ENCODE assay signal across 12 cellular contexts in genomic region chr6:150857906-150858365, GRCh38. TPM values are rescaled to one million over a fixed set of nuclear protein-coding genes. Genes with fewer than 3 reads are reported as not detected.
DNase-seq lines count a peak whose midpoint lies in the region; ATAC-seq, FAIRE-seq and TF ChIP-seq lines count a peak whose summit lies in the region.
"Had no signal": no experiment of that assay in that cellular context is flagged by ENCODE, and none has a peak within 500 bp of the region (broad histone marks: within the 10 kb centered on the region; RNA-seq: fewer than 3 reads in every experiment).

No MANE protein-coding gene starts in this region.

- 0 out of 2 replicates have a peak overlapping the region, but pooled peaks have one; percentile 23 for H2BK20ac ChIP-seq in H1 (ENCODE audit: low read length)

- FAIRE-seq in H1 (lab: Jason Lieb, UNC), result no peak

- no peak overlapping the region for H4K5ac ChIP-seq in H1 (ENCODE audit: insufficient read length, low read depth, low read length)

- no peak overlapping the region for H3K4me2 ChIP-seq in H1 (ENCODE audit: insufficient read depth in 1 of 2, low read depth in 2 of 2, low read length in 2 of 2)

- intact Hi-C loops in aorta (cut with DNase I), result no loop called here

- no peak overlapping the region for H3K4me3 Mint-ChIP-seq in stimulated activated naive CD8-positive, alpha-beta T cell treated with anti-CD3 and anti-CD28 coated beads, Interleukin-15, amount 100 ng/mL, for 72 hours
- peak overlapping the region in 2 of 3 experiments; percentile 53 to 68 for H3K4me3 Mint-ChIP-seq in nephron

- H3K23ac ChIP-seq in H1 (ENCODE audit: insufficient read length), result no peak overlapping the region

- H4K91ac ChIP-seq in H1 (replicated peaks; ENCODE audit: insufficient read length, low read length), result no peak overlapping the region

- H3K56ac ChIP-seq in H1 (replicated peaks; ENCODE audit: insufficient read length, low read depth, low read length), result no peak overlapping the region

- CTCF ChIA-PET in H1 (lab: Charles Lee; ENCODE audit: partially characterized antibody), result no interaction called here

- no peaks in the 10 kb centered on the region for H3K79me1 ChIP-seq in H1 (ENCODE audit: low read depth, low read length)

- no peak for TF ChIP-seq CTCF in H1 (IDR thresholded peaks at IDR 0.05; ENCODE audit: control extremely low read depth in 1 of 3, insufficient read depth in 1 of 3, low read depth in 1 of 3, low read length in 3 of 3)
- no peak for TF ChIP-seq CTCF in nephron (IDR thresholded peaks at IDR 0.05; ENCODE audit: unreplicated experiment in 3 of 3)

- ATAC-seq in stimulated activated naive CD8-positive, alpha-beta T cell treated with anti-CD3 and anti-CD28 coated beads, Interleukin-15, amount 100 ng/mL, for 72 hours, result no peak
- no peak for ATAC-seq in stimulated activated naive CD8-positive, alpha-beta T cell treated with anti-CD3 and anti-CD28 coated beads, Interleukin-15, Interleukin-2, amounts not matched to agents 100 U/mL and 50 U/mL, for 24 hours
- peak; percentile 29 for ATAC-seq in aorta (ENCODE audit: low FRiP score)
- no peak for ATAC-seq in HG03097 (IDR thresholded peaks at IDR 0.05; ENCODE audit: low FRiP score, unreplicated experiment)
- no peak for ATAC-seq in GM21367 (IDR thresholded peaks at IDR 0.05; ENCODE audit: unreplicated experiment)

- peak overlapping the region; percentile 24 for H2BK120ac ChIP-seq in H1 (replicated peaks; ENCODE audit: low read depth, low read length)

- peak overlapping the region; percentile 71; the same call in 1 of the 2 replicates for H2BK5ac ChIP-seq in H1 (ENCODE audit: low read depth, low read length)

- H3K18ac ChIP-seq in H1 (ENCODE audit: extremely low read depth, low read length), result no peak overlapping the region

- H3K27ac ChIP-seq in H1 (ENCODE audit: low read depth, low read length) (no peak overlapping the region), aorta (ENCODE audit: low read depth in 1 of 2, low read length in 2 of 2) (peak overlapping the region; percentile 98)
- H3K27ac ChIP-seq: VCaP had no signal

- H4K20me1 ChIP-seq in H1 (replicated peaks in 1 of 2; ENCODE audit: control insufficient read depth in 1 of 2, insufficient read depth in 2 of 2, low read length in 2 of 2), result no peaks in the 10 kb centered on the region

- H3K4ac ChIP-seq in H1 (replicated peaks; ENCODE audit: insufficient read length, low read depth, low read length), result no peak overlapping the region

- no peaks in the 10 kb centered on the region for H3K23me2 ChIP-seq in H1 (ENCODE audit: low read depth, low read length)

- H2AK5ac ChIP-seq in H1 (ENCODE audit: low read depth, low read length), result no peak overlapping the region

- H2BK15ac ChIP-seq in H1 (ENCODE audit: low read length), result no peak overlapping the region

- H3K4me1 ChIP-seq in H1 (replicated peaks in 1 of 4; ENCODE audit: control insufficient read depth in 3 of 4, insufficient read depth in 4 of 4, low read length in 3 of 4) (no peaks in the 10 kb centered on the region; a peak in 1 of 7 replicates), aorta (ENCODE audit: control insufficient read depth in 1 of 2, insufficient read depth in 2 of 2, low read length in 2 of 2) (peaks cover 0 to 4% of the 10 kb centered on the region in 2 donors)

- peaks cover 46% of the 10 kb centered on the region for H3K27me3 Mint-ChIP-seq in stimulated activated naive CD8-positive, alpha-beta T cell treated with anti-CD3 and anti-CD28 coated beads, Interleukin-15, amount 100 ng/mL, for 72 hours
- H3K27me3 Mint-ChIP-seq in nephron (ENCODE audit: low read depth), result no peaks in the 10 kb centered on the region

- peak overlapping the region; percentile 84 for H2AFZ ChIP-seq in H1 (ENCODE audit: low read length)

- H3K9me3 ChIP-seq in H1 (ENCODE audit: insufficient read depth in 2 of 2, low read depth in 1 of 2, low read length in 1 of 2), result no peaks in the 10 kb centered on the region
- H3K9me3 ChIP-seq in aorta (ENCODE audit: control insufficient read depth, low read length), result no peaks in the 10 kb centered on the region

- no peak for TF ChIP-seq RAD21 in H1 (IDR thresholded peaks at IDR 0.05 in 1 of 2, conservative IDR thresholded peaks at IDR 0.05 in 1 of 2; ENCODE audit: low read depth in 2 of 2, low read length in 2 of 2)

- H3K4me1 Mint-ChIP-seq in stimulated activated naive CD8-positive, alpha-beta T cell treated with anti-CD3 and anti-CD28 coated beads, Interleukin-15, amount 100 ng/mL, for 72 hours, result peaks cover 16% of the 10 kb centered on the region
- H3K4me1 Mint-ChIP-seq in nephron, result peaks cover 36% of the 10 kb centered on the region

- H3K14ac ChIP-seq in H1 (ENCODE audit: insufficient read length), result no peak overlapping the region

- H3K27me3 ChIP-seq in H1 (replicated peaks in 1 of 4; ENCODE audit: control insufficient read depth in 3 of 4, extremely low read depth in 1 of 4, insufficient read depth in 3 of 4, low read length in 3 of 4) (no peaks in the 10 kb centered on the region), aorta (ENCODE audit: control insufficient read depth in 1 of 2, insufficient read depth in 2 of 2, low read length in 1 of 2) (no peaks in the 10 kb centered on the region)

- no peak for DNase-seq in stimulated activated naive CD8-positive, alpha-beta T cell treated with anti-CD3 and anti-CD28 coated beads, Interleukin-15, amount 100 ng/mL, for 72 hours
- DNase-seq in stimulated activated naive CD8-positive, alpha-beta T cell treated with anti-CD3 and anti-CD28 coated beads, Interleukin-15, Interleukin-2, amounts not matched to agents 100 U/mL and 50 U/mL, for 24 hours, result no peak
- DNase-seq in H1 (ENCODE audit: low read depth in 1 of 2, low spot score in 2 of 2), result no peak
- no peak for DNase-seq in aorta
- no peak for DNase-seq in NCI-H510A treated with DMSO at 0.1 percent for 48 hours (lab: John Stamatoyannopoulos, UW)
- DNase-seq: glutamatergic neuron; RPMI8226; stimulated activated CD8-positive, alpha-beta memory T cell treated with anti-CD3 and anti-CD28 coated beads, Interleukin-4, amount 100 ng/mL, for 48 hours had no signal

- H3K9me3 Mint-ChIP-seq in stimulated activated naive CD8-positive, alpha-beta T cell treated with anti-CD3 and anti-CD28 coated beads, Interleukin-15, amount 100 ng/mL, for 72 hours, result no peaks in the 10 kb centered on the region
- H3K9me3 Mint-ChIP-seq in nephron, result no peaks in the 10 kb centered on the region

- H3K9ac ChIP-seq in H1 (replicated peaks in 1 of 4; ENCODE audit: extremely low read depth in 1 of 4, low read depth in 3 of 4, low read length in 3 of 4), result no peak overlapping the region

- H3K27ac Mint-ChIP-seq in stimulated activated naive CD8-positive, alpha-beta T cell treated with anti-CD3 and anti-CD28 coated beads, Interleukin-15, amount 100 ng/mL, for 72 hours, result peak overlapping the region; percentile 25 to 85
- peak overlapping the region; percentile 91 to 99 (median 98) for H3K27ac Mint-ChIP-seq in nephron

- H2BK12ac ChIP-seq in H1 (ENCODE audit: low read depth, low read length), result no peak overlapping the region; the same call in 1 of the 2 replicates

- no peaks in the 10 kb centered on the region for H3K79me2 ChIP-seq in H1 (ENCODE audit: control insufficient read depth in 1 of 2, insufficient read depth in 2 of 2, low read length in 2 of 2)

- no peak overlapping the region for H4K8ac ChIP-seq in H1 (ENCODE audit: extremely low read depth, insufficient read depth, low read length)

- peaks cover 22% of the 10 kb centered on the region for H3K36me3 Mint-ChIP-seq in nephron (ENCODE audit: low read depth)

- no peak for TF ChIP-seq EP300 in H1 (IDR thresholded peaks at IDR 0.05; ENCODE audit: borderline replicate concordance in 1 of 2, low read depth in 2 of 2, low read length in 2 of 2)

- TF ChIP-seq POLR2A in H1 (IDR thresholded peaks at IDR 0.05; ENCODE audit: control extremely low read depth in 1 of 2, low read depth in 2 of 2, low read length in 2 of 2), result no peak

- POLR2A ChIA-PET in H1 (lab: Charles Lee; ENCODE audit: partially characterized antibody), result interaction anchor here (0.7 kb wide), 1 partner anchor 11 kb away, joined by 3 read pairs; no protein-coding TSS in a partner anchor

- WGBS in H1 (ENCODE audit: extremely low coverage in 1 of 2, insufficient coverage in 1 of 2, insufficient read length in 1 of 2, insufficient replicate concordance in 2 of 2, low coverage in 1 of 2, low lambda C conversion rate in 2 of 2, missing lambda C conversion rate in 1 of 2), 2 experiments, result 91% methylated on average over 4 of the region's 4 CpGs; no CpG with 5 or more reads in 1 of the 2 experiments
- 35 to 48% methylated on average over 4 of the region's 4 CpGs for WGBS in aorta, 2 donors

- H3K4me3 ChIP-seq in H1 (ENCODE audit: extremely low read depth in 1 of 4, insufficient read depth in 2 of 4, low read depth in 3 of 4, low read length in 4 of 4), result no peak overlapping the region
- no peak overlapping the region for H3K4me3 ChIP-seq in aorta (ENCODE audit: low read length in 2 of 2)

- H3K36me3 ChIP-seq in H1 (ENCODE audit: control insufficient read depth in 2 of 4, insufficient read depth in 4 of 4, low read length in 3 of 4) (no peaks in the 10 kb centered on the region), aorta (ENCODE audit: control insufficient read depth in 1 of 2, insufficient read depth in 2 of 2, low read length in 1 of 2) (no peaks in the 10 kb centered on the region)

TF ChIP-seq in H1, 55 proteins besides CTCF, POLR2A, EP300 and RAD21:
- TF ChIP-seq SAP30 (IDR thresholded peaks at IDR 0.05; ENCODE audit: insufficient read depth, insufficient replicate concordance, low read length) (no peak), ATF3 (IDR thresholded peaks at IDR 0.05; ENCODE audit: insufficient read depth, low read depth, low read length) (no peak), CREB1 (IDR thresholded peaks at IDR 0.05) (no peak)

RNA-seq across cellular contexts. Expression of gene MTHFD1L, which starts 7.6 kb away (rescaled TPM):
- total RNA-seq in H1 (2021; fragmentation: NEBNext Ultra II Directional; extraction: Animal tissue kit (Norgen Biotek cat#: 25700)), result 104 and 105 TPM in 2 replicates
- polyA plus RNA-seq in H1 (2011; rRNA removed), result 26.3 and 29.2 TPM in 2 replicates
- polyA plus RNA-seq in H1 (2011; cell fraction: cytosol; rRNA removed), result 32.1 TPM
- 32.1 TPM for polyA plus RNA-seq in H1 (2011; cell fraction: nucleus; rRNA removed)
- 57.6 to 75.9 TPM (median 64.8 TPM) in 4 replicates for polyA plus RNA-seq in H1 (2012, experiment 1 of 2)
- 41.3 TPM for polyA plus RNA-seq in H1 (2012, experiment 2 of 2)
- 43.7 TPM for polyA plus RNA-seq in H1 (2013, experiment 1 of 2)
- 43.9 TPM for polyA plus RNA-seq in H1 (2013, experiment 2 of 2)
- polyA minus RNA-seq in H1 (2011; rRNA and poly(A)+ RNA removed), result 56.7 and 64.4 TPM in 2 replicates
- polyA minus RNA-seq in H1 (2011; cell fraction: cytosol; rRNA and poly(A)+ RNA removed), result 40.2 TPM
- polyA minus RNA-seq in H1 (2011; cell fraction: nucleus; rRNA and poly(A)+ RNA removed), result 74.9 TPM
- total RNA-seq in aorta, result 10 to 100 TPM; 65.3 to 65.8 TPM
- polyA plus RNA-seq in aorta, result 10 to 100 TPM; 20.4 to 46.2 TPM

Comparison
In these comparisons a context has a peak if more than half of its experiments do, and no peak if none do; other contexts are left out.
1. H3K4me3 Mint-ChIP-seq: peak in nephron (2 of 3); none in stimulated activated naive CD8-positive, alpha-beta T cell treated with anti-CD3 and anti-CD28 coated beads, Interleukin-15, amount 100 ng/mL, for 72 hours (0 of 2).